20 cellular contexts compared by ENCODE assay signal in genomic region chr15:72866086-72866646, GRCh38.
DNase-seq lines count a peak whose midpoint lies in the region; ATAC-seq, FAIRE-seq and TF ChIP-seq lines count a peak whose summit lies in the region.
"Had no signal": no experiment of that assay in that cellular context is flagged by ENCODE, and none has a peak within 500 bp of the region (broad histone marks: within the 10 kb centered on the region; RNA-seq: fewer than 3 reads in every experiment).

No MANE protein-coding gene starts in this region.

- H3K4me3 ChIP-seq in A549 = no peak overlapping the region
- no peak overlapping the region for H3K4me3 ChIP-seq in HEK293 (ENCODE audit: low read depth, low read length)
- H3K4me3 ChIP-seq in RWPE2 (ENCODE audit: severe bottlenecking) = no peak overlapping the region
- H3K4me3 ChIP-seq: K562, PC-9, SK-N-MC had no signal

- POLR2A ChIA-PET in A549 (lab: Yijun Ruan, JAX) = no interaction called here
- POLR2A ChIA-PET in HEK293 (lab: Yijun Ruan, JAX) = no interaction called here

- TF ChIP-seq POLR2A in A549 (IDR thresholded peaks at IDR 0.05; ENCODE audit: low read length) = no peak

- H3K4me1 ChIP-seq in A549 (peaks cover 12% of the 10 kb centered on the region; the same call in 1 of the 3 replicates), HEK293 (ENCODE audit: control insufficient read depth, insufficient read depth, low read length) (no peaks in the 10 kb centered on the region), RWPE2 (ENCODE audit: insufficient read depth, poor library complexity, severe bottlenecking) (no peaks in the 10 kb centered on the region), foreskin keratinocyte (no peaks in the 10 kb centered on the region)
- H3K4me1 ChIP-seq: Caco-2 had no signal

- H3K4me2 ChIP-seq in A549 = peak overlapping the region; percentile 27; the same call in 1 of the 3 replicates
- H3K4me2 ChIP-seq: PC-9 had no signal

- no peak for TF ChIP-seq RAD21 in A549 (conservative IDR thresholded peaks at IDR 0.05 in 1 of 2, IDR thresholded peaks at IDR 0.05 in 1 of 2)

- FAIRE-seq in A549 (lab: Jason Lieb, UNC) = no peak
- FAIRE-seq: A204.1, GM12892, K562 had no signal

- TF ChIP-seq EP300 in A549 (IDR thresholded peaks at IDR 0.05) = no peak

- no peak for TF ChIP-seq CTCF in A549 (IDR thresholded peaks at IDR 0.05)
- TF ChIP-seq CTCF in HEK293 (tag by site-specific recombination; IDR thresholded peaks at IDR 0.05) = no peak
- TF ChIP-seq CTCF in RWPE2 (IDR thresholded peaks at IDR 0.05; ENCODE audit: poor library complexity, severe bottlenecking) = no peak
- TF ChIP-seq CTCF in foreskin keratinocyte (conservative IDR thresholded peaks at IDR 0.05) = no peak

- H3K27me3 ChIP-seq in RWPE2 (ENCODE audit: insufficient read depth, poor library complexity, severe bottlenecking) (no peaks in the 10 kb centered on the region), foreskin keratinocyte (peaks cover 25% of the 10 kb centered on the region)

- DNase-seq in A549 (ENCODE audit: low read depth in 1 of 2, low spot score in 1 of 2) (no peak), RWPE2 (ENCODE audit: low spot score) (no peak), foreskin keratinocyte (peak; percentile 18 to 61), NCI-H1092 (lab: John Stamatoyannopoulos, UW) (no peak)
- DNase-seq: Caco-2; CD4-positive, alpha-beta T cell; EL; H9; MV-4-11; NCI-H187; NCI-H345; NCI-H524 treated with DMSO at 0.1 percent for 48 hours; PC-9 had no signal

- peak in 1 of 2 experiments; percentile 34; a peak in 2 of 6 replicates for ATAC-seq in A549
- peak; percentile 74 for ATAC-seq in RWPE2 (ENCODE audit: low read depth)
- peak; percentile 52 for ATAC-seq in foreskin keratinocyte
- no peak for ATAC-seq in activated CD4-positive, CD25-positive, alpha-beta regulatory T cell treated with anti-CD3 and anti-CD28 coated beads, Interleukin-2, amount 50 U/mL, for 24 hours
- ATAC-seq in HG03135 (IDR thresholded peaks at IDR 0.05; ENCODE audit: unreplicated experiment) = no peak
- ATAC-seq: K562 had no signal

- H3K27ac ChIP-seq in A549 (no peak overlapping the region), HEK293 (ENCODE audit: extremely low read depth, low read depth, low read length) (no peak overlapping the region), RWPE2 (ENCODE audit: poor library complexity, severe bottlenecking) (no peak overlapping the region), foreskin keratinocyte (no peak overlapping the region)
- H3K27ac ChIP-seq: PC-9, SK-N-MC had no signal

- H3K36me3 ChIP-seq in HEK293 (ENCODE audit: control insufficient read depth in 2 of 2, insufficient read depth in 1 of 2, low read length in 2 of 2) = no peaks in the 10 kb centered on the region
- H3K36me3 ChIP-seq in RWPE2 (ENCODE audit: low read depth) = no peaks in the 10 kb centered on the region

- H3K9me3 ChIP-seq in A549 = no peaks in the 10 kb centered on the region
- H3K9me3 ChIP-seq in HEK293 (ENCODE audit: control insufficient read depth, insufficient read depth, low read depth, low read length) = no peaks in the 10 kb centered on the region
- no peaks in the 10 kb centered on the region for H3K9me3 ChIP-seq in RWPE2 (ENCODE audit: severe bottlenecking)
- H3K9me3 ChIP-seq: Caco-2 had no signal

- CTCF ChIA-PET in A549 (lab: Yijun Ruan, JAX) = no interaction called here
- CTCF ChIA-PET in HEK293 (lab: Yijun Ruan, JAX) = interaction anchor here (0.7 kb wide), 1 partner anchor 31 kb away, joined by 3 read pairs; no protein-coding TSS in a partner anchor

- WGBS in A549 (ENCODE audit: missing lambda C conversion rate) = 46% methylated on average over 2 of the region's 2 CpGs

TF ChIP-seq in A549, 52 proteins besides CTCF, POLR2A, EP300 and RAD21:
- 0 out of 4 replicates have a peak, but pooled peaks of 1 of the 2 experiments have one; percentile 4 for TF ChIP-seq CEBPB (IDR thresholded peaks at IDR 0.05)
- 0 out of 2 replicates have a peak, but pooled peaks have one; percentile 9 for TF ChIP-seq FOSL2 (IDR thresholded peaks at IDR 0.05)
- peak; percentile 67 for TF ChIP-seq FOSL2 (CRISPR knock-in tag; IDR thresholded peaks at IDR 0.05)
- no peak for TF ChIP-seq HES2 (IDR thresholded peaks at IDR 0.05)
- TF ChIP-seq MAFK (IDR thresholded peaks at IDR 0.05; ENCODE audit: partially characterized antibody) = peak; percentile 7

TF ChIP-seq in HEK293, 187 proteins besides CTCF, POLR2A, EP300 and RAD21:
- TF ChIP-seq KLF7 (tag by site-specific recombination; IDR thresholded peaks at IDR 0.05; ENCODE audit: borderline replicate concordance) (no peak), BCL11A (tag by site-specific recombination; IDR thresholded peaks at IDR 0.05; ENCODE audit: low read depth) (no peak), ZNF792 (tag by site-specific recombination; IDR thresholded peaks at IDR 0.05) (no peak), ZNF621 (tag by site-specific recombination; IDR thresholded peaks at IDR 0.05) (no peak), PRDM1 (tag by site-specific recombination; IDR thresholded peaks at IDR 0.05) (peak; percentile 78; the same call in 1 of the 2 replicates), ZNF510 (tag by site-specific recombination; IDR thresholded peaks at IDR 0.05; ENCODE audit: insufficient replicate concordance) (no peak), ATF2 (tag by site-specific recombination; IDR thresholded peaks at IDR 0.05; ENCODE audit: low read depth) (no peak), ZNF701 (tag by site-specific recombination; IDR thresholded peaks at IDR 0.05) (no peak), PRDM10 (tag by site-specific recombination; IDR thresholded peaks at IDR 0.05) (peak; percentile 73; the same call in 1 of the 2 replicates), SP2 (tag by site-specific recombination; IDR thresholded peaks at IDR 0.05) (no peak), ZNF660 (tag by site-specific recombination; IDR thresholded peaks at IDR 0.05) (0 out of 2 replicates have a peak, but pooled peaks have one; percentile 58), ZNF24 (tag by site-specific recombination; IDR thresholded peaks at IDR 0.05) (no peak), ZNF670 (tag by site-specific recombination; IDR thresholded peaks at IDR 0.05; ENCODE audit: low read depth) (no peak), ZNF48 (tag by site-specific recombination; IDR thresholded peaks at IDR 0.05) (no peak), ZXDB (tag by site-specific recombination; IDR thresholded peaks at IDR 0.05) (no peak), ZNF692 (tag by site-specific recombination; IDR thresholded peaks at IDR 0.05) (no peak), ZNF394 (tag by site-specific recombination; IDR thresholded peaks at IDR 0.05; ENCODE audit: borderline replicate concordance) (no peak), ZNF426 (tag by site-specific recombination; IDR thresholded peaks at IDR 0.05) (no peak), ZNF521 (tag by site-specific recombination; IDR thresholded peaks at IDR 0.05) (no peak)

Comparison
In these comparisons a context has a peak if more than half of its experiments do, and no peak if none do; other contexts are left out.
1. ATAC-seq: peak in RWPE2 (single experiment) and foreskin keratinocyte (single experiment); none in activated CD4-positive, CD25-positive, alpha-beta regulatory T cell treated with anti-CD3 and anti-CD28 coated beads, Interleukin-2, amount 50 U/mL, for 24 hours (0 of 2) and HG03135 (single experiment).
2. DNase-seq: peak in foreskin keratinocyte (2 of 2); none in A549 (0 of 2), RWPE2 (single experiment) and NCI-H1092 (single experiment).